Comparison of ENCODE assay signal across 23 cellular contexts in genomic region chr21:43753439-43753799, GRCh38.
"Had no signal": no experiment of that assay in that cellular context is flagged by ENCODE, and none has a peak within 500 bp of the region (broad histone marks: within the 10 kb centered on the region; RNA-seq: fewer than 3 reads in every experiment).

No MANE protein-coding gene starts in this region.

- H3K27me3 Mint-ChIP-seq: effector memory CD8-positive, alpha-beta T cell; naive thymus-derived CD8-positive, alpha-beta T cell; stimulated activated memory B cell treated with anti-CD40 and anti-IgM and Interleukin-4, amounts not matched to agents 10 μg/mL and 1 μg/mL and 100 μg/mL, for 72 hours; type B pancreatic cell had no signal

- H3K4me1 ChIP-seq: psoas muscle had no signal

- H3K4me3 Mint-ChIP-seq: effector memory CD8-positive, alpha-beta T cell; naive thymus-derived CD8-positive, alpha-beta T cell; nephron progenitor cell; stimulated activated memory B cell treated with anti-CD40 and anti-IgM and Interleukin-4, amounts not matched to agents 10 μg/mL and 1 μg/mL and 100 μg/mL, for 72 hours; type B pancreatic cell had no signal

- H3K4me3 ChIP-seq: lower lobe of right lung, ovary, psoas muscle, skin epidermis, spleen, testis, tibial artery had no signal

- H3K27ac Mint-ChIP-seq: effector memory CD8-positive, alpha-beta T cell; nephron progenitor cell; stimulated activated memory B cell treated with anti-CD40 and anti-IgM and Interleukin-4, amounts not matched to agents 10 μg/mL and 1 μg/mL and 100 μg/mL, for 72 hours; type B pancreatic cell had no signal

- H3K9me3 Mint-ChIP-seq: effector memory CD8-positive, alpha-beta T cell; naive thymus-derived CD8-positive, alpha-beta T cell; nephron progenitor cell; stimulated activated memory B cell treated with anti-CD40 and anti-IgM and Interleukin-4, amounts not matched to agents 10 μg/mL and 1 μg/mL and 100 μg/mL, for 72 hours; type B pancreatic cell had no signal

- H3K27ac ChIP-seq: lower lobe of right lung, ovary, psoas muscle, skin epidermis, spleen, testis, tibial artery had no signal

- FAIRE-seq: endometrium, frontal cortex, keratinocyte had no signal

- H3K4me1 Mint-ChIP-seq: stimulated activated memory B cell treated with anti-CD40 and anti-IgM and Interleukin-4, amounts not matched to agents 10 μg/mL and 1 μg/mL and 100 μg/mL, for 72 hours had no signal

- DNase-seq: cortex of kidney; effector memory CD8-positive, alpha-beta T cell; lower lobe of right lung; naive thymus-derived CD8-positive, alpha-beta T cell; nephron progenitor cell; occipital lobe; posterior cingulate gyrus; right cardiac atrium; spleen; stimulated activated CD4-positive, alpha-beta T cell treated with anti-CD3 and anti-CD28 coated beads, Interleukin-4, amount 100 ng/mL, for 4 hours; stimulated activated naive CD8-positive, alpha-beta T cell treated with anti-CD3 and anti-CD28 coated beads, Interleukin-15, Interleukin-2, amounts not matched to agents 100 U/mL and 50 U/mL, for 24 hours; substantia nigra; testis; tibial artery had no signal

- H3K27me3 ChIP-seq: ovary, spleen, testis, tibial artery had no signal

- H3K36me3 ChIP-seq: ovary had no signal

- H3K9me3 ChIP-seq: lower lobe of right lung, ovary, psoas muscle, spleen, testis, tibial artery had no signal

- ATAC-seq: effector memory CD8-positive, alpha-beta T cell; left ventricle myocardium superior; lower lobe of right lung; naive thymus-derived CD8-positive, alpha-beta T cell; psoas muscle; right cardiac atrium; stimulated activated memory B cell treated with anti-CD40 and anti-IgM and Interleukin-4, amounts not matched to agents 10 μg/mL and 1 μg/mL and 100 μg/mL, for 72 hours; stimulated activated naive CD8-positive, alpha-beta T cell treated with anti-CD3 and anti-CD28 coated beads, Interleukin-15, Interleukin-2, amounts not matched to agents 100 U/mL and 50 U/mL, for 24 hours had no signal
